Comparison of ENCODE assay signal across 1 cellular context in genomic region chr20:59002874-59003399, GRCh38.
TF ChIP-seq lines count a peak whose summit lies in the region.

No MANE protein-coding gene starts in this region.

TF ChIP-seq in HepG2, 621 proteins besides CTCF, POLR2A, EP300 and RAD21 (continues in another document):
- TF ChIP-seq HNF4G (IDR thresholded peaks at IDR 0.05; ENCODE audit: borderline replicate concordance, low read depth, low read length) (0 out of 2 replicates have a peak, but pooled peaks have one; percentile 7), HNF4G (CRISPR knock-in tag; IDR thresholded peaks at IDR 0.05; ENCODE audit: borderline replicate concordance, low read depth) (no peak), ZNF414 (CRISPR knock-in tag; IDR thresholded peaks at IDR 0.05) (0 out of 2 replicates have a peak, but pooled peaks have one; percentile 55), ZNF687 (CRISPR knock-in tag; IDR thresholded peaks at IDR 0.05) (peak; percentile 82), ZNF225 (CRISPR knock-in tag; IDR thresholded peaks at IDR 0.05) (peak; percentile 24; the same call in 1 of the 2 replicates), ZNF180 (CRISPR knock-in tag; IDR thresholded peaks at IDR 0.05; ENCODE audit: borderline replicate concordance, low read depth) (no peak), MTA1 (CRISPR knock-in tag; IDR thresholded peaks at IDR 0.05; ENCODE audit: borderline replicate concordance) (0 out of 2 replicates have a peak, but pooled peaks have one; percentile 8), ZNF501 (CRISPR knock-in tag; IDR thresholded peaks at IDR 0.05) (peak; percentile 84), RXRB (CRISPR knock-in tag; IDR thresholded peaks at IDR 0.05; ENCODE audit: borderline replicate concordance) (peak; percentile 29; the same call in 1 of the 2 replicates), LBX2 (CRISPR knock-in tag; IDR thresholded peaks at IDR 0.05; ENCODE audit: borderline replicate concordance) (0 out of 2 replicates have a peak, but pooled peaks have one; percentile 47), SOX6 (IDR thresholded peaks at IDR 0.05) (no peak), SOX6 (CRISPR knock-in tag; IDR thresholded peaks at IDR 0.05) (peak; percentile 17; the same call in 1 of the 2 replicates), ZBTB38 (CRISPR knock-in tag; IDR thresholded peaks at IDR 0.05) (peak; percentile 40; the same call in 1 of the 2 replicates), TRAFD1 (CRISPR knock-in tag; IDR thresholded peaks at IDR 0.05; ENCODE audit: borderline replicate concordance) (no peak), ZNF333 (CRISPR knock-in tag; IDR thresholded peaks at IDR 0.05; ENCODE audit: borderline replicate concordance) (0 out of 2 replicates have a peak, but pooled peaks have one; percentile 51), PHB2 (IDR thresholded peaks at IDR 0.05; ENCODE audit: partially characterized antibody) (no peak), WIZ (CRISPR knock-in tag; IDR thresholded peaks at IDR 0.05) (peak; percentile 82; the same call in 1 of the 2 replicates), ZNF512 (CRISPR knock-in tag; IDR thresholded peaks at IDR 0.05) (peak; percentile 8; the same call in 1 of the 2 replicates), ZNF296 (CRISPR knock-in tag; conservative IDR thresholded peaks at IDR 0.05) (0 out of 2 replicates have a peak, but pooled peaks have one; percentile 42), ZNF451 (CRISPR knock-in tag; IDR thresholded peaks at IDR 0.05) (0 out of 2 replicates have a peak, but pooled peaks have one; percentile 47), KDM2A (CRISPR knock-in tag; IDR thresholded peaks at IDR 0.05; ENCODE audit: borderline replicate concordance, low read depth) (0 out of 2 replicates have a peak, but pooled peaks have one; percentile 27), ZNF776 (CRISPR knock-in tag; IDR thresholded peaks at IDR 0.05) (peak; percentile 41; the same call in 1 of the 2 replicates), GPN1 (CRISPR knock-in tag; IDR thresholded peaks at IDR 0.05; ENCODE audit: borderline replicate concordance) (no peak), SRSF4 (IDR thresholded peaks at IDR 0.05; ENCODE audit: low read depth, low read length, poor library complexity, severe bottlenecking) (no peak), ZNF274 (CRISPR knock-in tag; IDR thresholded peaks at IDR 0.05) (0 out of 2 replicates have a peak, but pooled peaks have one; percentile 15), ZNF713 (CRISPR knock-in tag; IDR thresholded peaks at IDR 0.05) (no peak), HHEX (CRISPR knock-in tag; IDR thresholded peaks at IDR 0.05) (no peak), HBP1 (CRISPR knock-in tag; IDR thresholded peaks at IDR 0.05; ENCODE audit: low read depth) (0 out of 2 replicates have a peak, but pooled peaks have one; percentile 44), MAX (IDR thresholded peaks at IDR 0.05) (0 out of 2 replicates have a peak, but pooled peaks have one; percentile 3), HNF1B (CRISPR knock-in tag; IDR thresholded peaks at IDR 0.05) (peak; percentile 58; the same call in 1 of the 2 replicates), ZNF891 (CRISPR knock-in tag; IDR thresholded peaks at IDR 0.05) (peak; percentile 63; the same call in 1 of the 2 replicates), SRY (CRISPR knock-in tag; IDR thresholded peaks at IDR 0.05) (no peak), ZNF263 (CRISPR knock-in tag; IDR thresholded peaks at IDR 0.05) (peak; percentile 9; the same call in 1 of the 2 replicates), HIC2 (CRISPR knock-in tag; IDR thresholded peaks at IDR 0.05; ENCODE audit: low read depth) (peak; percentile 25; the same call in 1 of the 2 replicates), ZNF580 (CRISPR knock-in tag; IDR thresholded peaks at IDR 0.05; ENCODE audit: borderline replicate concordance, low read depth) (0 out of 2 replicates have a peak, but pooled peaks have one; percentile 31), SALL1 (CRISPR knock-in tag; IDR thresholded peaks at IDR 0.05) (peak; percentile 30; the same call in 1 of the 2 replicates), ZNF335 (CRISPR knock-in tag; IDR thresholded peaks at IDR 0.05) (no peak)
- TF ChIP-seq, protein P1, sequence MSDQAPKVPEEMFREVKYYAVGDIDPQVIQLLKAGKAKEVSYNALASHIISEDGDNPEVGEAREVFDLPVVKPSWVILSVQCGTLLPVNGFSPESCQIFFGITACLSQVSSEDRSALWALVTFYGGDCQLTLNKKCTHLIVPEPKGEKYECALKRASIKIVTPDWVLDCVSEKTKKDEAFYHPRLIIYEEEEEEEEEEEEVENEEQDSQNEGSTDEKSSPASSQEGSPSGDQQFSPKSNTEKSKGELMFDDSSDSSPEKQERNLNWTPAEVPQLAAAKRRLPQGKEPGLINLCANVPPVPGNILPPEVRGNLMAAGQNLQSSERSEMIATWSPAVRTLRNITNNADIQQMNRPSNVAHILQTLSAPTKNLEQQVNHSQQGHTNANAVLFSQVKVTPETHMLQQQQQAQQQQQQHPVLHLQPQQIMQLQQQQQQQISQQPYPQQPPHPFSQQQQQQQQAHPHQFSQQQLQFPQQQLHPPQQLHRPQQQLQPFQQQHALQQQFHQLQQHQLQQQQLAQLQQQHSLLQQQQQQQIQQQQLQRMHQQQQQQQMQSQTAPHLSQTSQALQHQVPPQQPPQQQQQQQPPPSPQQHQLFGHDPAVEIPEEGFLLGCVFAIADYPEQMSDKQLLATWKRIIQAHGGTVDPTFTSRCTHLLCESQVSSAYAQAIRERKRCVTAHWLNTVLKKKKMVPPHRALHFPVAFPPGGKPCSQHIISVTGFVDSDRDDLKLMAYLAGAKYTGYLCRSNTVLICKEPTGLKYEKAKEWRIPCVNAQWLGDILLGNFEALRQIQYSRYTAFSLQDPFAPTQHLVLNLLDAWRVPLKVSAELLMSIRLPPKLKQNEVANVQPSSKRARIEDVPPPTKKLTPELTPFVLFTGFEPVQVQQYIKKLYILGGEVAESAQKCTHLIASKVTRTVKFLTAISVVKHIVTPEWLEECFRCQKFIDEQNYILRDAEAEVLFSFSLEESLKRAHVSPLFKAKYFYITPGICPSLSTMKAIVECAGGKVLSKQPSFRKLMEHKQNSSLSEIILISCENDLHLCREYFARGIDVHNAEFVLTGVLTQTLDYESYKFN (CRISPR knock-in tag; conservative IDR thresholded peaks at IDR 0.05): 0 out of 2 replicates have a peak, but pooled peaks have one; percentile 27
- TF ChIP-seq, protein P2, sequence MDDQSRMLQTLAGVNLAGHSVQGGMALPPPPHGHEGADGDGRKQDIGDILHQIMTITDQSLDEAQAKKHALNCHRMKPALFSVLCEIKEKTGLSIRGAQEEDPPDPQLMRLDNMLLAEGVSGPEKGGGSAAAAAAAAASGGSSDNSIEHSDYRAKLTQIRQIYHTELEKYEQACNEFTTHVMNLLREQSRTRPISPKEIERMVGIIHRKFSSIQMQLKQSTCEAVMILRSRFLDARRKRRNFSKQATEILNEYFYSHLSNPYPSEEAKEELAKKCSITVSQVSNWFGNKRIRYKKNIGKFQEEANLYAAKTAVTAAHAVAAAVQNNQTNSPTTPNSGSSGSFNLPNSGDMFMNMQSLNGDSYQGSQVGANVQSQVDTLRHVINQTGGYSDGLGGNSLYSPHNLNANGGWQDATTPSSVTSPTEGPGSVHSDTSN (CRISPR knock-in tag; IDR thresholded peaks at IDR 0.05; ENCODE audit: borderline replicate concordance): no peak
